Comparison of ENCODE assay signal across 8 cellular contexts in the genomic region with DNA sequence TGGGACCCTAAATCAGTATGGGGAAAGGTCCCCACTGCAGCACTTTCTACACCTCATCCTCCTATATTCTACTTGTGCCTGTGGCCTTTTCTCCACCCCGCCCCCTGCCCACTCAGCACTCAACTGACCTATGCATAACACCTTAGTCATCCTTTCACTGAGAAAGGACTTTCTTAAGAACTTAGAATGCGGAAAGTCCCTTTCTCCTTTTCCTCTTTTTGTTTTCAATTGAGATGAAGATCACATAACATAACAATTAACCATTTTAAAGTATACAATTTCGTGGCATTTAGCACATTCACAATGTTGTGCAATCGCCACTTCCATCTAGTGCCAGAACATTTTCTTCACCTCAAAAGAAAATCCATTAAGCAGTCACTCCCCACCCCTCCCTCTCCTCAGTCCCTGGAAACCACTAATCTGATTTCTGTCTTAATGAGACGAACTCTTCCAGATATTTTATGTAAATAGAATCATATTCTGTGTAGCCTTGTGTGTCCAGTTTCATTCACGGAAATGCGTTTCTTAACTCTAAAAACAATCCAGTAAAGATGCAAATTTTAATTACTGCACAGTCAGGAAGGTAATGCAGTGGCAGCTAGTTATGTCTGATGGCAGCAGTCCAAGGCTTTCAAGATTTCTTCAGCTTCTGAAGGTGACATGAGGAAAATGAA. TPM values are rescaled to one million over a fixed set of nuclear protein-coding genes. Genes with fewer than 3 reads are reported as not detected.
A peak's percentile ranks its signal among the peaks of the same experiment; 100 is the strongest.
DNase-seq lines count a peak whose midpoint lies in the region; ATAC-seq, FAIRE-seq and TF ChIP-seq lines count a peak whose summit lies in the region.

No MANE protein-coding gene starts in this region.

- H3K27me3 Mint-ChIP-seq in activated naive CD8-positive, alpha-beta T cell, result peaks cover 1% of the 10 kb centered on the region
- H3K27me3 Mint-ChIP-seq in type B pancreatic cell, result peaks cover 5% of the 10 kb centered on the region

- peak; percentile 64 for FAIRE-seq in GM19239 (lab: Jason Lieb, UNC)

- 39% methylated on average over 7 of the region's 7 CpGs for WGBS in esophagus muscularis mucosa

- peak overlapping the region; percentile 63 for H3K4me3 Mint-ChIP-seq in activated naive CD8-positive, alpha-beta T cell
- no peak overlapping the region for H3K4me3 Mint-ChIP-seq in type B pancreatic cell

- H3K9me3 Mint-ChIP-seq in activated naive CD8-positive, alpha-beta T cell (ENCODE audit: low read depth), result no peaks in the 10 kb centered on the region
- no peaks in the 10 kb centered on the region for H3K9me3 Mint-ChIP-seq in type B pancreatic cell

- TF ChIP-seq POLR2A in esophagus muscularis mucosa (IDR thresholded peaks at IDR 0.05; ENCODE audit: low read depth), result no peak

- no peak overlapping the region for H3K4me2 ChIP-seq in neural cell (ENCODE audit: low read length)

- H3K27ac ChIP-seq in neural cell (ENCODE audit: low read length), result no peak overlapping the region
- H3K27ac ChIP-seq in esophagus muscularis mucosa (replicated peaks in 1 of 4), result peak overlapping the region in 2 of 4 donors; percentile 15 to 21

- H3K27ac Mint-ChIP-seq in activated naive CD8-positive, alpha-beta T cell, result peak overlapping the region; percentile 88
- no peak overlapping the region for H3K27ac Mint-ChIP-seq in type B pancreatic cell

- H3K4me3 ChIP-seq in neural cell (ENCODE audit: low read length) (peak overlapping the region; percentile 15), esophagus muscularis mucosa (no peak overlapping the region)

- H3K9me3 ChIP-seq in neural cell (ENCODE audit: low read length), result no peaks in the 10 kb centered on the region
- no peaks in the 10 kb centered on the region for H3K9me3 ChIP-seq in esophagus muscularis mucosa

- DNase-seq in AG08395 (ENCODE audit: low spot score), result peak; percentile 42
- DNase-seq in GM19239 (ENCODE audit: insufficient read length, low spot score), result no peak
- DNase-seq in M059J (ENCODE audit: low read depth), result peak; percentile 80
- DNase-seq in esophagus muscularis mucosa (ENCODE audit: extremely low spot score), result no peak
- DNase-seq in type B pancreatic cell (ENCODE audit: extremely low spot score, unreplicated experiment), result no peak

- H3K4me1 Mint-ChIP-seq in activated naive CD8-positive, alpha-beta T cell (ENCODE audit: low read depth), result peaks cover 35% of the 10 kb centered on the region
- H3K4me1 Mint-ChIP-seq in type B pancreatic cell (ENCODE audit: unreplicated experiment), result peaks cover 11% of the 10 kb centered on the region

- H3K27me3 ChIP-seq in neural cell (ENCODE audit: insufficient read depth, low read depth, low read length) (no peaks in the 10 kb centered on the region), esophagus muscularis mucosa (no peaks in the 10 kb centered on the region)

- no peak for TF ChIP-seq EP300 in neural cell (conservative IDR thresholded peaks at IDR 0.05; ENCODE audit: poor library complexity, severe bottlenecking)
- TF ChIP-seq EP300 in esophagus muscularis mucosa (IDR thresholded peaks at IDR 0.05), result no peak

- no peak for ATAC-seq in HG02571 (IDR thresholded peaks at IDR 0.05; ENCODE audit: unreplicated experiment)

- no peaks in the 10 kb centered on the region for H3K9me2 ChIP-seq in neural cell (ENCODE audit: insufficient read depth, low read length)

- H4K20me1 ChIP-seq in neural cell (ENCODE audit: insufficient read depth), result no peaks in the 10 kb centered on the region

- no peaks in the 10 kb centered on the region for H3F3A ChIP-seq in neural cell (ENCODE audit: insufficient read depth, low read length, poor library complexity, severe bottlenecking)

- no peaks in the 10 kb centered on the region for H3K36me3 Mint-ChIP-seq in activated naive CD8-positive, alpha-beta T cell
- H3K36me3 Mint-ChIP-seq in type B pancreatic cell, result no peaks in the 10 kb centered on the region

- H2AFZ ChIP-seq in neural cell (ENCODE audit: low read depth, low read length), result no peak overlapping the region

- H3K9ac ChIP-seq in neural cell (ENCODE audit: low read length), result no peak overlapping the region

- H3K36me3 ChIP-seq in neural cell (ENCODE audit: insufficient read depth, low read length) (no peaks in the 10 kb centered on the region), esophagus muscularis mucosa (no peaks in the 10 kb centered on the region)

- no peak for TF ChIP-seq CTCF in neural cell (IDR thresholded peaks at IDR 0.05; ENCODE audit: poor library complexity, severe bottlenecking)
- TF ChIP-seq CTCF in esophagus muscularis mucosa (IDR thresholded peaks at IDR 0.05), result no peak
- no peak for TF ChIP-seq CTCF in type B pancreatic cell (conservative IDR thresholded peaks at IDR 0.05)

- H3K4me1 ChIP-seq in esophagus muscularis mucosa, result peaks cover 12 to 37% (median 33%) of the 10 kb centered on the region in 4 donors

- TF ChIP-seq RAD21 in neural cell (conservative IDR thresholded peaks at IDR 0.05), result no peak

- H3K79me2 ChIP-seq in neural cell (replicated peaks; ENCODE audit: insufficient read depth, low read length), result no peaks in the 10 kb centered on the region

- intact Hi-C loops in esophagus muscularis mucosa (cut with DNase I), result no loop called here

TF ChIP-seq in neural cell, 6 proteins besides CTCF, POLR2A, EP300 and RAD21:
- TF ChIP-seq MXI1 (conservative IDR thresholded peaks at IDR 0.05; ENCODE audit: poor library complexity, severe bottlenecking) (no peak), TAF1 (IDR thresholded peaks at IDR 0.05; ENCODE audit: low read depth) (no peak), POLR2AphosphoS5 (IDR thresholded peaks at IDR 0.05) (no peak), REST (IDR thresholded peaks at IDR 0.05; ENCODE audit: borderline replicate concordance) (no peak)

RNA-seq across cellular contexts. Expression of gene FAS, which starts 41.7 kb away (rescaled TPM):
- total RNA-seq in M059J (2014; rRNA removed; shearing (Covaris generic)), result 11.5 and 21.2 TPM in 2 replicates
- 1.2 and 2.5 TPM in 2 replicates for polyA plus RNA-seq in neural cell
- polyA minus RNA-seq in neural cell, result 1.6 and 3.7 TPM in 2 replicates
- total RNA-seq in esophagus muscularis mucosa (10 to 100 TPM; 16.6 to 27.5 (median 18.7) TPM), type B pancreatic cell (ENCODE audit: low replicate concordance) (8.1 and 9.2 TPM in 2 replicates)

Comparison
In these comparisons a context has a peak if more than half of its experiments do, and no peak if none do; other contexts are left out.
1. DNase-seq: peak in AG08395 (single experiment) and M059J (single experiment); none in GM19239 (single experiment), esophagus muscularis mucosa (single experiment) and type B pancreatic cell (single experiment).